Comparison of ENCODE assay signal across 22 cellular contexts in the genomic region with DNA sequence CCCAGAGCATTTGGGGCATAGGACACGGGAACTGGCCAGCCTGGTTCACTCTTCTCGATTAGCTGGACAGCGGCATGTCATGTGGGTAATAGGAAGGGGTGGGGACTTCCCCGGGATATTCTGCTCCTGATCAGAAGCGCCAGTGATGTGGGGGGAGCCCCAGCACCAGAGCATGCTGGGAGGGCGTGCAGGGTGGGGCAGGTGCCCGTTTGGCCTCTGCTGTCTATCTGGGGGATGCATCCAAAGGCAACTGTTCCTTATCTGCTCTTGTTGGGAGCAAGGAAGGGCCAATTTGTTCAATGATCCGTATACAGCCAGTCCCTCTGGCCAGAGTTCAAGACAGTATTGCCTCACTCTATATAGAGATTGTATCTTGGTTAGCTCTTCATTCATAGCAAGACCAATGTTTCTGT. TPM values are rescaled to one million over a fixed set of nuclear protein-coding genes. Genes with fewer than 3 reads are reported as not detected.
A peak's percentile ranks its signal among the peaks of the same experiment; 100 is the strongest.
DNase-seq lines count a peak whose midpoint lies in the region; FAIRE-seq and TF ChIP-seq lines count a peak whose summit lies in the region.
"Had no signal": no experiment of that assay in that cellular context is flagged by ENCODE, and none has a peak within 500 bp of the region (broad histone marks: within the 10 kb centered on the region; RNA-seq: fewer than 3 reads in every experiment).

No MANE protein-coding gene starts in this region.

- no peak overlapping the region for H3K4ac ChIP-seq in H1 (replicated peaks; ENCODE audit: insufficient read length, low read depth, low read length)
- no peak overlapping the region for H3K4ac ChIP-seq in neuronal stem cell (ENCODE audit: low read length)

- intact Hi-C loops in kidney (cut with DNase I) = no loop called here

- H2BK5ac ChIP-seq in H1 (ENCODE audit: low read depth, low read length) (no peak overlapping the region), neuronal stem cell (ENCODE audit: low read length) (no peak overlapping the region)

- H3K27ac ChIP-seq in Peyer's patch (peak overlapping the region in 2 of 4 donors; percentile 92 to 99), H1 (ENCODE audit: low read depth, low read length) (no peak overlapping the region), neuronal stem cell (replicated peaks; ENCODE audit: low read length) (no peak overlapping the region), kidney (ENCODE audit: low read depth in 2 of 2, low read length in 2 of 2) (no peak overlapping the region)
- H3K27ac ChIP-seq: heart right ventricle, lower lobe of right lung, psoas muscle had no signal

- H4K91ac ChIP-seq in H1 (replicated peaks; ENCODE audit: insufficient read length, low read length) = no peak overlapping the region
- no peak overlapping the region for H4K91ac ChIP-seq in neuronal stem cell (ENCODE audit: low read depth, low read length, poor library complexity)

- no peak overlapping the region for H2BK120ac ChIP-seq in H1 (replicated peaks; ENCODE audit: low read depth, low read length)
- H2BK120ac ChIP-seq in neuronal stem cell (ENCODE audit: low read depth, low read length) = no peak overlapping the region

- peaks cover 0 to 7% (median 0%) of the 10 kb centered on the region in 3 donors for H3K36me3 ChIP-seq in Peyer's patch
- no peaks in the 10 kb centered on the region for H3K36me3 ChIP-seq in H1 (ENCODE audit: control insufficient read depth in 2 of 4, insufficient read depth in 4 of 4, low read length in 3 of 4)
- no peaks in the 10 kb centered on the region for H3K36me3 ChIP-seq in neuronal stem cell (replicated peaks in 1 of 2; ENCODE audit: control insufficient read depth in 2 of 2, insufficient read depth in 2 of 2, low read length in 2 of 2)
- peaks cover 2 to 8% of the 10 kb centered on the region in 2 donors for H3K36me3 ChIP-seq in kidney (ENCODE audit: control insufficient read depth in 1 of 2, insufficient read depth in 2 of 2, low read length in 2 of 2)

- POLR2A ChIA-PET in H1 (lab: Charles Lee; ENCODE audit: partially characterized antibody) = no interaction called here

- H3K4me3 ChIP-seq in Peyer's patch (no peak overlapping the region), H1 (ENCODE audit: extremely low read depth in 1 of 4, insufficient read depth in 2 of 4, low read depth in 3 of 4, low read length in 4 of 4) (no peak overlapping the region), neuronal stem cell (ENCODE audit: low read length in 2 of 2) (no peak overlapping the region), kidney (ENCODE audit: low read length in 2 of 2) (no peak overlapping the region)
- H3K4me3 ChIP-seq: heart right ventricle, lower lobe of right lung, psoas muscle had no signal

- H3K27me3 ChIP-seq in Peyer's patch (no peaks in the 10 kb centered on the region), H1 (replicated peaks in 1 of 4; ENCODE audit: control insufficient read depth in 3 of 4, extremely low read depth in 1 of 4, insufficient read depth in 3 of 4, low read length in 3 of 4) (no peaks in the 10 kb centered on the region), neuronal stem cell (ENCODE audit: control insufficient read depth in 3 of 3, insufficient read depth in 3 of 3, low read depth in 1 of 3, low read length in 3 of 3) (no peaks in the 10 kb centered on the region)
- H3K27me3 ChIP-seq: heart right ventricle had no signal

- H3K23ac ChIP-seq in H1 (ENCODE audit: insufficient read length) (no peak overlapping the region), neuronal stem cell (ENCODE audit: low read depth, low read length, poor library complexity) (no peak overlapping the region)

- no peak overlapping the region for H3K9ac ChIP-seq in H1 (replicated peaks in 1 of 4; ENCODE audit: extremely low read depth in 1 of 4, low read depth in 3 of 4, low read length in 3 of 4)
- no peak overlapping the region for H3K9ac ChIP-seq in neuronal stem cell (ENCODE audit: low read depth, low read length, poor library complexity)
- no peak overlapping the region for H3K9ac ChIP-seq in kidney (ENCODE audit: low read length in 2 of 2)

- H3K9me3 ChIP-seq in Peyer's patch = no peaks in the 10 kb centered on the region
- no peaks in the 10 kb centered on the region for H3K9me3 ChIP-seq in H1 (ENCODE audit: insufficient read depth in 2 of 2, low read depth in 1 of 2, low read length in 1 of 2)
- H3K9me3 ChIP-seq in neuronal stem cell (replicated peaks in 1 of 2; ENCODE audit: control insufficient read depth in 2 of 2, insufficient read depth in 1 of 2, low read depth in 1 of 2, low read length in 2 of 2) = no peaks in the 10 kb centered on the region
- no peaks in the 10 kb centered on the region for H3K9me3 ChIP-seq in kidney (ENCODE audit: control insufficient read depth in 1 of 2, low read length in 2 of 2)
- H3K9me3 ChIP-seq: heart right ventricle, lower lobe of right lung, psoas muscle had no signal

- H3K56ac ChIP-seq in H1 (replicated peaks; ENCODE audit: insufficient read length, low read depth, low read length) = no peak overlapping the region

- CTCF ChIA-PET in H1 (lab: Charles Lee; ENCODE audit: partially characterized antibody) = interaction anchor here (0.7 to 1.2 kb wide), 3 partner anchors 7 to 68 kb away, joined by 3 read pairs; no protein-coding TSS in a partner anchor

- FAIRE-seq in H1 (lab: Jason Lieb, UNC) (no peak), kidney (lab: Jason Lieb, UNC) (no peak)
- FAIRE-seq: bronchial epithelial cell, endothelial cell of umbilical vein had no signal

- no peak for TF ChIP-seq RAD21 in H1 (IDR thresholded peaks at IDR 0.05 in 1 of 2, conservative IDR thresholded peaks at IDR 0.05 in 1 of 2; ENCODE audit: low read depth in 2 of 2, low read length in 2 of 2)

- H4K20me1 ChIP-seq in H1 (replicated peaks in 1 of 2; ENCODE audit: control insufficient read depth in 1 of 2, insufficient read depth in 2 of 2, low read length in 2 of 2) = no peaks in the 10 kb centered on the region

- no peak overlapping the region for H3K4me2 ChIP-seq in H1 (ENCODE audit: insufficient read depth in 1 of 2, low read depth in 2 of 2, low read length in 2 of 2)
- H3K4me2 ChIP-seq in neuronal stem cell (ENCODE audit: insufficient read depth, low read length, poor library complexity, severe bottlenecking) = no peak overlapping the region

- no peaks in the 10 kb centered on the region for H3K23me2 ChIP-seq in H1 (ENCODE audit: low read depth, low read length)

- no peak overlapping the region for H2BK12ac ChIP-seq in H1 (ENCODE audit: low read depth, low read length)
- no peak overlapping the region for H2BK12ac ChIP-seq in neuronal stem cell (ENCODE audit: low read length)

- H4K8ac ChIP-seq in H1 (ENCODE audit: extremely low read depth, insufficient read depth, low read length) (peak overlapping the region; percentile 46; the same call in 1 of the 2 replicates), neuronal stem cell (ENCODE audit: low read depth, low read length) (no peak overlapping the region)

- no peak overlapping the region for H4K5ac ChIP-seq in H1 (ENCODE audit: insufficient read length, low read depth, low read length)

- H3K14ac ChIP-seq in H1 (ENCODE audit: insufficient read length) (no peak overlapping the region), neuronal stem cell (ENCODE audit: low read length) (no peak overlapping the region)

- H2BK20ac ChIP-seq in H1 (ENCODE audit: low read length) = no peak overlapping the region

- H2AK5ac ChIP-seq in H1 (ENCODE audit: low read depth, low read length) (no peak overlapping the region), neuronal stem cell (ENCODE audit: low read depth, low read length) (no peak overlapping the region)

- no peak overlapping the region for H3K18ac ChIP-seq in H1 (ENCODE audit: extremely low read depth, low read length)
- H3K18ac ChIP-seq in neuronal stem cell (ENCODE audit: low read length) = peak overlapping the region; percentile 19

- H2BK15ac ChIP-seq in H1 (ENCODE audit: low read length) (no peak overlapping the region), neuronal stem cell (ENCODE audit: low read length) (no peak overlapping the region)

- no peak for TF ChIP-seq CTCF in Peyer's patch (IDR thresholded peaks at IDR 0.05)
- no peak for TF ChIP-seq CTCF in H1 (IDR thresholded peaks at IDR 0.05; ENCODE audit: control extremely low read depth in 1 of 3, insufficient read depth in 1 of 3, low read depth in 1 of 3, low read length in 3 of 3)
- no peak for TF ChIP-seq CTCF in kidney (IDR thresholded peaks at IDR 0.05; ENCODE audit: borderline replicate concordance, extremely low read depth, insufficient read depth)

- DNase-seq in HUDEP-2 (lab: John Stamatoyannopoulos, UW; ENCODE audit: unreplicated experiment in 76 of 76) (peak in 75 of 76 experiments; percentile 26 to 98 (median 93)), Peyer's patch (peak in 2 of 3 donors; percentile 85 to 89), H1 (ENCODE audit: low read depth in 1 of 2, low spot score in 2 of 2) (no peak), neuronal stem cell (ENCODE audit: low spot score) (no peak), kidney (no peak), Kasumi-1 (lab: John Stamatoyannopoulos, UW) (no peak), AML-193 (lab: John Stamatoyannopoulos, UW) (no peak)
- DNase-seq in activated CD8-positive, alpha-beta memory T cell treated with anti-CD3 and anti-CD28 coated beads for 24 hours = no peak
- DNase-seq: activated CD4-positive, CD25-positive, alpha-beta regulatory T cell treated with anti-CD3 and anti-CD28 coated beads, Interleukin-2, amount 50 U/mL, for 72 hours; activated CD8-positive, alpha-beta T cell treated with anti-CD3 and anti-CD28 coated beads for 36 hours; CD4-positive, alpha-beta memory T cell; DMS53; GF-D8; heart right ventricle; lower lobe of right lung; NCI-H1417; psoas muscle; stimulated activated CD4-positive, alpha-beta T cell treated with anti-CD3 and anti-CD28 coated beads, Interleukin-2, amount 100 ng/mL, for 48 hours; stimulated activated naive CD4-positive, alpha-beta T cell treated with Interleukin-2 at 50 U/mL for 16 hours; SW 1271 had no signal

- H2AFZ ChIP-seq in H1 (ENCODE audit: low read length) (no peak overlapping the region), neuronal stem cell (ENCODE audit: low read length) (no peak overlapping the region)

- no peak for TF ChIP-seq EP300 in H1 (IDR thresholded peaks at IDR 0.05; ENCODE audit: borderline replicate concordance in 1 of 2, low read depth in 2 of 2, low read length in 2 of 2)

- TF ChIP-seq POLR2A in Peyer's patch (IDR thresholded peaks at IDR 0.05) = peak in 1 of 2 donors; percentile 46
- TF ChIP-seq POLR2A in H1 (IDR thresholded peaks at IDR 0.05; ENCODE audit: control extremely low read depth in 1 of 2, low read depth in 2 of 2, low read length in 2 of 2) = no peak

- peaks cover 0 to 51% (median 8%) of the 10 kb centered on the region in 4 donors for H3K4me1 ChIP-seq in Peyer's patch
- no peaks in the 10 kb centered on the region for H3K4me1 ChIP-seq in H1 (replicated peaks in 1 of 4; ENCODE audit: control insufficient read depth in 3 of 4, insufficient read depth in 4 of 4, low read length in 3 of 4)
- H3K4me1 ChIP-seq in neuronal stem cell (ENCODE audit: control insufficient read depth in 2 of 2, insufficient read depth in 1 of 2, low read depth in 1 of 2, low read length in 2 of 2) = no peaks in the 10 kb centered on the region
- peaks cover 12 to 14% of the 10 kb centered on the region in 2 donors for H3K4me1 ChIP-seq in kidney (ENCODE audit: control insufficient read depth in 1 of 2, insufficient read depth in 1 of 2, low read depth in 1 of 2, low read length in 2 of 2)

- H3K79me1 ChIP-seq in H1 (ENCODE audit: low read depth, low read length) = no peaks in the 10 kb centered on the region
- H3K79me1 ChIP-seq in neuronal stem cell (ENCODE audit: low read depth, low read length) = peaks cover 2% of the 10 kb centered on the region

- WGBS in H1 (ENCODE audit: extremely low coverage in 1 of 2, insufficient coverage in 1 of 2, insufficient read length in 1 of 2, insufficient replicate concordance in 2 of 2, low coverage in 1 of 2, low lambda C conversion rate in 2 of 2, missing lambda C conversion rate in 1 of 2), 2 experiments = 75% methylated on average over 8 of the region's 8 CpGs; no CpG with 5 or more reads in 1 of the 2 experiments
- no CpG with 5 or more reads among the region's 8 CpGs for WGBS in neuronal stem cell (ENCODE audit: extremely low coverage in 2 of 2, insufficient read length in 2 of 2, insufficient replicate concordance in 1 of 2), 2 donors

- no peaks in the 10 kb centered on the region for H3K79me2 ChIP-seq in H1 (ENCODE audit: control insufficient read depth in 1 of 2, insufficient read depth in 2 of 2, low read length in 2 of 2)

RNA-seq across cellular contexts. Expression of gene PPARA, which starts 43.6 kb away (rescaled TPM):
- total RNA-seq in Peyer's patch (100 to 1,000 TPM in 3 of 4 donors, 10 to 100 TPM in 1; 21.5 to 231 (median 189) TPM), kidney (36.8 TPM)
- 8.2 and 10.0 TPM in 2 replicates for total RNA-seq in H1 (2021; fragmentation: NEBNext Ultra II Directional; extraction: Animal tissue kit (Norgen Biotek cat#: 25700))
- polyA plus RNA-seq in H1 (2011; rRNA removed) (3.1 and 3.3 TPM in 2 replicates), kidney (ENCODE audit: insufficient read depth, low read depth, low replicate concordance) (15.8 TPM)
- 3.6 TPM for polyA plus RNA-seq in H1 (2011; cell fraction: cytosol; rRNA removed)
- 9.9 TPM for polyA plus RNA-seq in H1 (2011; cell fraction: nucleus; rRNA removed)
- 3.8 to 4.8 TPM (median 4.5 TPM) in 4 replicates for polyA plus RNA-seq in H1 (2012, experiment 1 of 2)
- polyA plus RNA-seq in H1 (2012, experiment 2 of 2) = 3.1 TPM
- polyA plus RNA-seq in H1 (2013, experiment 1 of 2) = 3.9 TPM
- polyA plus RNA-seq in H1 (2013, experiment 2 of 2) = 3.4 TPM
- polyA minus RNA-seq in H1 (2011; rRNA and poly(A)+ RNA removed) = 6.5 and 7.4 TPM in 2 replicates
- 3.2 TPM for polyA minus RNA-seq in H1 (2011; cell fraction: cytosol; rRNA and poly(A)+ RNA removed)
- polyA minus RNA-seq in H1 (2011; cell fraction: nucleus; rRNA and poly(A)+ RNA removed) = 14.7 TPM
- polyA plus RNA-seq in neuronal stem cell (2013, experiment 1 of 2) = 4.4 TPM
- polyA plus RNA-seq in neuronal stem cell (2013, experiment 2 of 2) = 4.3 TPM

RNA-seq across cellular contexts. Expression of gene CDPF1, which starts 56.2 kb away (rescaled TPM):
- total RNA-seq in Peyer's patch (10 to 100 TPM in 3 of 4 donors, 1 to 10 TPM in 1; 7.0 to 23.9 (median 12.1) TPM), kidney (10.2 TPM)
- 8.8 and 9.7 TPM in 2 replicates for total RNA-seq in H1 (2021; fragmentation: NEBNext Ultra II Directional; extraction: Animal tissue kit (Norgen Biotek cat#: 25700))
- polyA plus RNA-seq in H1 (2011; rRNA removed) (13.7 and 15.4 TPM in 2 replicates), kidney (ENCODE audit: insufficient read depth, low read depth, low replicate concordance) (13.3 TPM)
- 20.3 TPM for polyA plus RNA-seq in H1 (2011; cell fraction: cytosol; rRNA removed)
- 25.0 TPM for polyA plus RNA-seq in H1 (2011; cell fraction: nucleus; rRNA removed)
- polyA plus RNA-seq in H1 (2012, experiment 1 of 2) = 7.7 to 12.5 TPM (median 11.1 TPM) in 4 replicates
- 20.0 TPM for polyA plus RNA-seq in H1 (2012, experiment 2 of 2)
- polyA plus RNA-seq in H1 (2013, experiment 1 of 2) = 11.6 TPM
- polyA plus RNA-seq in H1 (2013, experiment 2 of 2) = 10.4 TPM
- polyA minus RNA-seq in H1 (2011; rRNA and poly(A)+ RNA removed) = 5.5 and 5.6 TPM in 2 replicates
- 5.7 TPM for polyA minus RNA-seq in H1 (2011; cell fraction: cytosol; rRNA and poly(A)+ RNA removed)
- polyA minus RNA-seq in H1 (2011; cell fraction: nucleus; rRNA and poly(A)+ RNA removed) = 8.3 TPM
- 14.0 TPM for polyA plus RNA-seq in neuronal stem cell (2013, experiment 1 of 2)
- 13.2 TPM for polyA plus RNA-seq in neuronal stem cell (2013, experiment 2 of 2)

Comparison
In these comparisons a context has a peak if more than half of its experiments do, and no peak if none do; other contexts are left out.
1. DNase-seq: peak in HUDEP-2 (75 of 76) and Peyer's patch (2 of 3); none in H1 (0 of 2), neuronal stem cell (single experiment), kidney (single experiment), Kasumi-1 (0 of 2), AML-193 (0 of 2) and activated CD8-positive, alpha-beta memory T cell treated with anti-CD3 and anti-CD28 coated beads for 24 hours (single experiment).